Comparison of ENCODE assay signal across 18 cellular contexts in the genomic region with DNA sequence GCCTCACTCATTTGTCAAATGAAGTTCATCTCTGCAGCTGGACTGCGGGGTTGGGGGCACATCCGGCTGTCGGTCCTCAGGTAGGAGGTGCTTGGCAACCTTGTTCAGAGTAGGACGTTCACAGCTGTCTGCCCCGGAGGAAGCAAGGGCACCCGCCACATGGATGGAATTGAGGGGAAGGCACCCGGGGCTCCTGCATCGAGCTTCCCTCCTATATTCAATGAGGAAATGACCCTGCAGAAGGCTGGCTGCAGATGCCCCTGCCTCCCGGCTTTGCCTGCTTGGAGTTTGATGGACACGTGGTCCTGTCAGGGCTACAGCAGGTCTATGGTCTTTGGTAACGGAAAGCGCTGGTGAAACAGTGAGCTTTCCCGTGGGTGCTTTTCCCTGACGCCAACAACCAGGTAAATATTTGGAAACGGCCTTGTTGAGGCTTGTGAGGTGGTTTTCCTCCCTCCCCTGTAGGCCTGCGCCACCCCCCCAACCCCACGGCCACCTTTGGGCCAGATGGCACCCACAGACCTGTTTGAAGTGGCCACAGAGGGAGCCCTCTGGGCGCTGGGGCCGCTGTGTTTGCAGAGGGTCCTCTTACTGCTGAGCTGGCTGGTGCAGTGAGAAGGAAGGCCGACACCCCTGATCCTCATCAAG. TPM values are rescaled to one million over a fixed set of nuclear protein-coding genes. Genes with fewer than 3 reads are reported as not detected.
A peak's percentile ranks its signal among the peaks of the same experiment; 100 is the strongest.
DNase-seq lines count a peak whose midpoint lies in the region; ATAC-seq, FAIRE-seq and TF ChIP-seq lines count a peak whose summit lies in the region.
"Had no signal": no experiment of that assay in that cellular context is flagged by ENCODE, and none has a peak within 500 bp of the region (broad histone marks: within the 10 kb centered on the region; RNA-seq: fewer than 3 reads in every experiment).

No MANE protein-coding gene starts in this region.

- peaks cover 3% of the 10 kb centered on the region for H3K36me3 ChIP-seq in lower lobe of right lung
- H3K36me3 ChIP-seq: BLaER1 had no signal

- peaks cover 30% of the 10 kb centered on the region for H3K4me1 ChIP-seq in lower lobe of right lung

- no peak for TF ChIP-seq CTCF in choroid plexus epithelial cell (conservative IDR thresholded peaks at IDR 0.05; ENCODE audit: low read depth, low read length)
- TF ChIP-seq CTCF in lower lobe of right lung (IDR thresholded peaks at IDR 0.05) = no peak

- no peak for FAIRE-seq in frontal cortex (lab: Jason Lieb, UNC)

- DNase-seq in RKO (ENCODE audit: low spot score) (peak; percentile 40), choroid plexus epithelial cell (ENCODE audit: low read depth) (no peak), lower lobe of right lung (peak; percentile 29), frontal cortex (ENCODE audit: low spot score in 2 of 2) (no peak), T-helper 9 cell (no peak)
- DNase-seq: activated CD4-positive, CD25-positive, alpha-beta regulatory T cell; activated naive CD4-positive, alpha-beta T cell treated with Interleukin-2 at 50 U/mL for 16 hours; naive thymus-derived CD8-positive, alpha-beta T cell; NCI-H1694; NCI-H526 treated with DMSO at 0.1 percent for 48 hours; stimulated activated CD4-positive, alpha-beta T cell treated with anti-CD3 and anti-CD28 coated beads, Interleukin-4, amount 100 ng/mL, for 1 hour had no signal

- H3K27ac ChIP-seq in lower lobe of right lung (peak overlapping the region; percentile 31), temporal lobe (ENCODE audit: low read depth, low read length) (peak overlapping the region; percentile 67)
- H3K27ac ChIP-seq: BLaER1 had no signal

- no peaks in the 10 kb centered on the region for H3K27me3 ChIP-seq in lower lobe of right lung (ENCODE audit: low read depth)
- H3K27me3 ChIP-seq: BLaER1 had no signal

- H3K4me3 ChIP-seq in choroid plexus epithelial cell (ENCODE audit: low read depth, low read length) (peak overlapping the region; percentile 5), lower lobe of right lung (no peak overlapping the region)
- H3K4me3 ChIP-seq: BLaER1 had no signal

- H3K9me3 ChIP-seq in lower lobe of right lung = no peaks in the 10 kb centered on the region
- H3K9me3 ChIP-seq: BLaER1 had no signal

- intact Hi-C loops in lower lobe of right lung (cut with DNase I) = no loop called here

- ATAC-seq in lower lobe of right lung = no peak
- no peak for ATAC-seq in GM21367 (IDR thresholded peaks at IDR 0.05; ENCODE audit: unreplicated experiment)
- ATAC-seq in GM18517 (IDR thresholded peaks at IDR 0.05; ENCODE audit: unreplicated experiment) = no peak
- ATAC-seq: naive thymus-derived CD8-positive, alpha-beta T cell had no signal

RNA-seq across cellular contexts. Expression of gene HTRA1, which starts 32.9 kb away (rescaled TPM):
- 45.3 TPM for total RNA-seq in lower lobe of right lung
- total RNA-seq in temporal lobe = 46.7 TPM
- 41.2 TPM for total RNA-seq in frontal cortex
- total RNA-seq: naive thymus-derived CD8-positive, alpha-beta T cell had no signal

RNA-seq across cellular contexts. Expression of gene ARMS2, which starts 39.8 kb away (rescaled TPM):
- total RNA-seq in lower lobe of right lung (not detected), temporal lobe (not detected), frontal cortex (not detected)
- total RNA-seq: epithelial cell of proximal tubule; LHCN-M2; naive thymus-derived CD8-positive, alpha-beta T cell; renal cortical epithelial cell had no signal

Comparison
In these comparisons a context has a peak if more than half of its experiments do, and no peak if none do; other contexts are left out.
1. DNase-seq: peak in RKO (single experiment) and lower lobe of right lung (single experiment); none in choroid plexus epithelial cell (single experiment), frontal cortex (0 of 2) and T-helper 9 cell (single experiment).